In genomic region chr5:172859966-172860365, GRCh38 we compare ENCODE assay signal across 12 cellular contexts. TPM values are rescaled to one million over a fixed set of nuclear protein-coding genes. Genes with fewer than 3 reads are reported as not detected.
A peak's percentile ranks its signal among the peaks of the same experiment; 100 is the strongest.
DNase-seq lines count a peak whose midpoint lies in the region; ATAC-seq, FAIRE-seq and TF ChIP-seq lines count a peak whose summit lies in the region.
"Had no signal": no experiment of that assay in that cellular context is flagged by ENCODE, and none has a peak within 500 bp of the region (broad histone marks: within the 10 kb centered on the region; RNA-seq: fewer than 3 reads in every experiment).

No MANE protein-coding gene starts in this region.

- H3K4me1 Mint-ChIP-seq in activated T-helper 17 cell treated with anti-CD3 and anti-CD28 coated beads, Interleukin-2, amount 50 U/mL, for 72 hours = peaks cover 24% of the 10 kb centered on the region

- H3K9me3 ChIP-seq in BLaER1 (no peaks in the 10 kb centered on the region), keratinocyte (ENCODE audit: control insufficient read depth, low read depth, low read length) (no peaks in the 10 kb centered on the region), sigmoid colon (no peaks in the 10 kb centered on the region), Karpas-422 (ENCODE audit: low read length) (no peaks in the 10 kb centered on the region), OCI-LY7 (ENCODE audit: low read length) (no peaks in the 10 kb centered on the region)

- dilution Hi-C loops in keratinocyte (cut with MboI; ENCODE audit: extremely low pct_ligation_motif_present, low sequenced_read_pairs) = no loop called here

- peak overlapping the region; percentile 61 for H3K9ac ChIP-seq in BLaER1
- H3K9ac ChIP-seq in keratinocyte (ENCODE audit: control insufficient read depth, extremely low read depth, insufficient read depth, low read length) = peak overlapping the region; percentile 11
- H3K9ac ChIP-seq in Karpas-422 (ENCODE audit: low read length) = no peak overlapping the region
- H3K9ac ChIP-seq in mesendoderm (ENCODE audit: low read length) = no peak overlapping the region

- H3K4me3 Mint-ChIP-seq in activated T-helper 17 cell treated with anti-CD3 and anti-CD28 coated beads, Interleukin-2, amount 50 U/mL, for 72 hours = no peak overlapping the region

- H3K27ac ChIP-seq in BLaER1 (peak overlapping the region; percentile 70), keratinocyte (ENCODE audit: control insufficient read depth, insufficient read depth, low read length) (no peak overlapping the region), sigmoid colon (peak overlapping the region; percentile 81 to 95 (median 90)), Karpas-422 (ENCODE audit: low read length) (no peak overlapping the region), OCI-LY7 (ENCODE audit: low read depth, low read length, poor library complexity, severe bottlenecking) (no peak overlapping the region), mesendoderm (ENCODE audit: low read depth, low read length) (no peak overlapping the region)

- ATAC-seq in activated T-helper 17 cell treated with anti-CD3 and anti-CD28 coated beads, Interleukin-2, amount 50 U/mL, for 72 hours (replicated peaks) = no peak

- H2BK15ac ChIP-seq in mesendoderm (replicated peaks; ENCODE audit: low read depth) = no peak overlapping the region

- intact Hi-C loops in sigmoid colon (cut with DNase I) = loop anchor here (2.0 to 10.0 kb wide), 2 partner anchors 87 to 305 kb away; no protein-coding TSS in a partner anchor
- intact Hi-C loops in OCI-LY7 (cut with micrococcal nuclease; ENCODE audit: unreplicated experiment) = no loop called here

- no peak for DNase-seq in keratinocyte (ENCODE audit: low read depth, low spot score)
- no peak for DNase-seq in sigmoid colon
- no peak for DNase-seq in Karpas-422
- DNase-seq in OCI-LY7 (ENCODE audit: low spot score) = no peak
- no peak for DNase-seq in mesendoderm
- no peak for DNase-seq in NOMO-1 (lab: John Stamatoyannopoulos, UW; ENCODE audit: unreplicated experiment in 2 of 2)
- DNase-seq: effector CD8-positive, alpha-beta T cell; islet precursor cell; NCI-H748 treated with DMSO at 0.1 percent for 48 hours; T-helper 9 cell had no signal

- H3K56ac ChIP-seq in mesendoderm (ENCODE audit: low read length) = no peak overlapping the region

- no peak overlapping the region for H2BK5ac ChIP-seq in mesendoderm (ENCODE audit: low read length)

- no peak overlapping the region for H4K8ac ChIP-seq in mesendoderm (ENCODE audit: low read depth, low read length)

- H2BK120ac ChIP-seq in mesendoderm (ENCODE audit: low read depth, low read length) = no peak overlapping the region

- H3K4me2 ChIP-seq in BLaER1 (peak overlapping the region; percentile 61), keratinocyte (ENCODE audit: control insufficient read depth, extremely low read depth, insufficient read depth, low read depth, low read length) (no peak overlapping the region), Karpas-422 (ENCODE audit: low read depth, low read length, poor library complexity, severe bottlenecking) (no peak overlapping the region), OCI-LY7 (ENCODE audit: low read length) (no peak overlapping the region), mesendoderm (ENCODE audit: low read length) (no peak overlapping the region)

- peak overlapping the region; percentile 40 for H3K27ac Mint-ChIP-seq in activated T-helper 17 cell treated with anti-CD3 and anti-CD28 coated beads, Interleukin-2, amount 50 U/mL, for 72 hours

- H3K27me3 ChIP-seq in BLaER1 = no peaks in the 10 kb centered on the region
- no peaks in the 10 kb centered on the region for H3K27me3 ChIP-seq in keratinocyte (ENCODE audit: control insufficient read depth, extremely low read depth, insufficient read depth, low read length)
- H3K27me3 ChIP-seq in sigmoid colon = no peaks in the 10 kb centered on the region
- no peaks in the 10 kb centered on the region for H3K27me3 ChIP-seq in Karpas-422 (ENCODE audit: low read length)
- no peaks in the 10 kb centered on the region for H3K27me3 ChIP-seq in mesendoderm (ENCODE audit: insufficient read depth, low read length, poor library complexity)

- H3K4me1 ChIP-seq in BLaER1 (peaks cover 95% of the 10 kb centered on the region), keratinocyte (ENCODE audit: control insufficient read depth, extremely low read depth, insufficient read depth, low read length) (peaks cover 25% of the 10 kb centered on the region), sigmoid colon (peaks cover 0 to 76% (median 65%) of the 10 kb centered on the region in 4 donors), Karpas-422 (ENCODE audit: low read length) (no peaks in the 10 kb centered on the region), OCI-LY7 (ENCODE audit: insufficient read depth, low read length, poor library complexity, severe bottlenecking) (no peaks in the 10 kb centered on the region), mesendoderm (ENCODE audit: control insufficient read depth, low read depth, low read length) (no peaks in the 10 kb centered on the region)

- H4K20me1 ChIP-seq in BLaER1 (peaks cover 100% of the 10 kb centered on the region), keratinocyte (ENCODE audit: control insufficient read depth, extremely low read depth, insufficient read depth, low read length) (peaks cover 2% of the 10 kb centered on the region), Karpas-422 (ENCODE audit: insufficient read depth, low read depth, low read length) (peaks cover 18% of the 10 kb centered on the region), OCI-LY7 (ENCODE audit: insufficient read depth, low read length) (peaks cover 5% of the 10 kb centered on the region; the same call in 1 of the 2 replicates)

- no peaks in the 10 kb centered on the region for H3K27me3 Mint-ChIP-seq in activated T-helper 17 cell treated with anti-CD3 and anti-CD28 coated beads, Interleukin-2, amount 50 U/mL, for 72 hours

- TF ChIP-seq EP300 in sigmoid colon (IDR thresholded peaks at IDR 0.05) = no peak

- H3K79me2 ChIP-seq in keratinocyte (ENCODE audit: control insufficient read depth, insufficient read depth, low read length) (peaks cover 20% of the 10 kb centered on the region), Karpas-422 (ENCODE audit: low read length) (no peaks in the 10 kb centered on the region), OCI-LY7 (ENCODE audit: insufficient read depth, low read depth, low read length) (peaks cover 4% of the 10 kb centered on the region; the same call in 1 of the 2 replicates), mesendoderm (ENCODE audit: control insufficient read depth, insufficient read depth, low read length) (peaks cover 11% of the 10 kb centered on the region)

- H3K4me3 ChIP-seq in BLaER1 (no peak overlapping the region), keratinocyte (ENCODE audit: control insufficient read depth in 2 of 3, extremely low read depth in 1 of 3, insufficient read depth in 2 of 3, low read depth in 1 of 3, low read length in 3 of 3) (no peak overlapping the region), sigmoid colon (peak overlapping the region in 1 of 4 donors; percentile 9), Karpas-422 (ENCODE audit: low read length) (no peak overlapping the region), OCI-LY7 (ENCODE audit: low read depth, low read length, poor library complexity, severe bottlenecking) (no peak overlapping the region), mesendoderm (ENCODE audit: low read length) (no peak overlapping the region)

- no peak for TF ChIP-seq POLR2A in sigmoid colon (IDR thresholded peaks at IDR 0.05)

- H3K23ac ChIP-seq in mesendoderm (ENCODE audit: low read length) = no peak overlapping the region

- no peak for TF ChIP-seq CTCF in keratinocyte (optimal IDR thresholded peaks at IDR 0.05 in 1 of 3, IDR thresholded peaks at IDR 0.05 in 1 of 3, conservative IDR thresholded peaks at IDR 0.05 in 1 of 3; ENCODE audit: extremely low read depth in 1 of 3, insufficient read depth in 2 of 3, low read length in 3 of 3)
- TF ChIP-seq CTCF in sigmoid colon (IDR thresholded peaks at IDR 0.05) = no peak
- no peak for TF ChIP-seq CTCF in OCI-LY7 (conservative IDR thresholded peaks at IDR 0.05; ENCODE audit: low read length)

- H3K18ac ChIP-seq in mesendoderm (ENCODE audit: low read length) = no peak overlapping the region

- peaks cover 30% of the 10 kb centered on the region for H3K79me1 ChIP-seq in mesendoderm (ENCODE audit: low read length)

- no peaks in the 10 kb centered on the region for H3K36me3 Mint-ChIP-seq in activated T-helper 17 cell treated with anti-CD3 and anti-CD28 coated beads, Interleukin-2, amount 50 U/mL, for 72 hours (ENCODE audit: low read depth)

- FAIRE-seq in keratinocyte (lab: Jason Lieb, UNC) = no peak

- POLR2A ChIA-PET in OCI-LY7 (lab: Charles Lee) = interaction anchor here (0.6 to 1.5 kb wide), 4 partner anchors 9 to 102 kb away, joined by 3 to 5 read pairs (median 4); no protein-coding TSS in a partner anchor

- no peak overlapping the region for H3K4ac ChIP-seq in mesendoderm (ENCODE audit: low read depth, low read length)

- no peak overlapping the region for H4K5ac ChIP-seq in mesendoderm (ENCODE audit: low read length)

- H2AK5ac ChIP-seq in mesendoderm (ENCODE audit: low read length) = no peak overlapping the region

- H3K9me1 ChIP-seq in keratinocyte (ENCODE audit: control insufficient read depth, extremely low read depth, insufficient read depth, low read length) = no peaks in the 10 kb centered on the region

- WGBS in sigmoid colon, 2 donors = 25 to 82% methylated on average over 4 of the region's 4 CpGs
- WGBS in mesendoderm (ENCODE audit: extremely low coverage, insufficient coverage, low lambda C conversion rate) = no CpG with 5 or more reads among the region's 4 CpGs

- BruUV-seq in OCI-LY7 (replicated peaks; lab: Mats Ljungman, UMichigan) = no TSS peak

- peaks cover 89% of the 10 kb centered on the region for H3K36me3 ChIP-seq in BLaER1
- H3K36me3 ChIP-seq in keratinocyte (ENCODE audit: control insufficient read depth in 2 of 2, extremely low read depth in 1 of 2, insufficient read depth in 2 of 2, low read length in 2 of 2) = peaks cover 6 to 12% of the 10 kb centered on the region in 2 experiments
- H3K36me3 ChIP-seq in sigmoid colon = peaks cover 0 to 4% (median 0%) of the 10 kb centered on the region in 4 donors
- no peaks in the 10 kb centered on the region for H3K36me3 ChIP-seq in Karpas-422 (ENCODE audit: insufficient read depth, low read length)
- peaks cover 25% of the 10 kb centered on the region; the same call in 1 of the 2 replicates for H3K36me3 ChIP-seq in OCI-LY7 (ENCODE audit: insufficient read depth, low read length)
- H3K36me3 ChIP-seq in mesendoderm (ENCODE audit: control insufficient read depth, insufficient read depth, low read length) = no peaks in the 10 kb centered on the region

- H3K9me2 ChIP-seq in Karpas-422 (replicated peaks; ENCODE audit: insufficient read depth, low read length) (no peaks in the 10 kb centered on the region), OCI-LY7 (ENCODE audit: insufficient read depth, low read length) (no peaks in the 10 kb centered on the region)

- H2AFZ ChIP-seq in keratinocyte (ENCODE audit: control insufficient read depth, low read length) (no peak overlapping the region), Karpas-422 (ENCODE audit: low read length) (no peak overlapping the region), OCI-LY7 (ENCODE audit: low read length) (no peak overlapping the region)

- CTCF ChIA-PET in OCI-LY7 (lab: Charles Lee; ENCODE audit: unreplicated experiment) = no interaction called here

- H3K9me3 Mint-ChIP-seq in activated T-helper 17 cell treated with anti-CD3 and anti-CD28 coated beads, Interleukin-2, amount 50 U/mL, for 72 hours = no peaks in the 10 kb centered on the region

RNA-seq across cellular contexts. Expression of gene ERGIC1, which starts 25.9 kb away (rescaled TPM):
- 10 to 100 TPM; 34.0 to 35.7 TPM for total RNA-seq in activated T-helper 17 cell treated with anti-CD3 and anti-CD28 coated beads, Interleukin-2, amount 50 U/mL, for 72 hours
- polyA plus RNA-seq in keratinocyte = 89.5 to 105 TPM (median 93.4 TPM) in 3 replicates
- polyA plus RNA-seq in keratinocyte (2011; ENCODE audit: low read depth) = 25.2 TPM
- 92.4 and 115 TPM in 2 replicates for polyA plus RNA-seq in keratinocyte (2011; cell fraction: cytosol; rRNA removed)
- 48.2 and 60.3 TPM in 2 replicates for polyA plus RNA-seq in keratinocyte (2011; cell fraction: nucleus; rRNA removed)
- 51.3 and 98.7 TPM in 2 replicates for polyA plus RNA-seq in keratinocyte (2012; ENCODE audit: low replicate concordance)
- 162 to 220 TPM (median 183 TPM) in 3 replicates for polyA minus RNA-seq in keratinocyte
- 102 TPM for polyA minus RNA-seq in keratinocyte (2011; cell fraction: cytosol; rRNA and poly(A)+ RNA removed)
- polyA minus RNA-seq in keratinocyte (2011; cell fraction: nucleus; rRNA and poly(A)+ RNA removed) = 34.2 and 59.5 TPM in 2 replicates
- total RNA-seq in sigmoid colon = 100 to 1,000 TPM in 1 of 4 donors, 10 to 100 TPM in 3; 80.6 to 117 (median 95.7) TPM
- polyA plus RNA-seq in sigmoid colon = 100 to 1,000 TPM; 125 to 160 (median 132) TPM
- total RNA-seq in Karpas-422 (2014; rRNA removed; shearing (Covaris generic); ENCODE audit: low replicate concordance) = 54.4 and 67.2 TPM in 2 replicates
- 101 and 125 TPM in 2 replicates for total RNA-seq in OCI-LY7 (2014; rRNA removed; shearing (Covaris generic))
- total RNA-seq in OCI-LY7 (2022) = 178 and 201 TPM in 2 replicates
- 55.0 TPM for polyA plus RNA-seq in mesendoderm (2013, experiment 1 of 2)
- polyA plus RNA-seq in mesendoderm (2013, experiment 2 of 2) = 57.1 TPM

Comparison
In these comparisons a context has a peak if more than half of its experiments do, and no peak if none do; other contexts are left out.
1. H3K27ac ChIP-seq: peak in BLaER1 (single experiment) and sigmoid colon (4 of 4); none in keratinocyte (single experiment), Karpas-422 (single experiment), OCI-LY7 (single experiment) and mesendoderm (single experiment).
2. H3K9ac ChIP-seq: peak in BLaER1 (single experiment) and keratinocyte (single experiment); none in Karpas-422 (single experiment) and mesendoderm (single experiment).